8 cellular contexts compared by ENCODE assay signal in genomic region chr12:22709292-22709691, GRCh38.
DNase-seq lines count a peak whose midpoint lies in the region; ATAC-seq and TF ChIP-seq lines count a peak whose summit lies in the region.

No MANE protein-coding gene starts in this region.

- no peaks in the 10 kb centered on the region for H3K4me1 ChIP-seq in testis

- 26 to 32% methylated on average over 5 of the region's 5 CpGs for WGBS in testis, 2 donors

- intact Hi-C loops in testis (cut with DNase I; ENCODE audit: low total_unique reads) (no loop called here), head of caudate nucleus (cut with DNase I) (no loop called here)

- H3K27ac ChIP-seq in testis, result no peak overlapping the region

- no peaks in the 10 kb centered on the region for H3K36me3 ChIP-seq in testis (ENCODE audit: low read depth, missing control alignments)

- peak; percentile 4 for DNase-seq in NCI-H510A treated with DMSO at 0.1 percent for 48 hours (lab: John Stamatoyannopoulos, UW)
- DNase-seq in NCI-H510A (lab: John Stamatoyannopoulos, UW), result no peak
- peak; percentile 42 to 70 for DNase-seq in NCI-H526 (lab: John Stamatoyannopoulos, UW)
- peak; percentile 16 for DNase-seq in fibroblast of gingiva (ENCODE audit: low read depth)
- no peak for DNase-seq in testis
- DNase-seq in head of caudate nucleus, result no peak
- no peak for DNase-seq in activated gamma-delta T cell treated with Interleukin-2 at 50 U/mL for 16 hours

- H3K9me3 ChIP-seq in testis, result no peaks in the 10 kb centered on the region

- TF ChIP-seq POLR2A in testis (IDR thresholded peaks at IDR 0.05), result no peak

- H3K27me3 ChIP-seq in testis, result no peaks in the 10 kb centered on the region

- no peak overlapping the region for H3K4me3 ChIP-seq in testis

- peak; percentile 73 for ATAC-seq in HG02981 (IDR thresholded peaks at IDR 0.05; ENCODE audit: unreplicated experiment)

- peak; percentile 35 to 49 (median 44) for TF ChIP-seq CTCF in testis (IDR thresholded peaks at IDR 0.05)

Comparison
In these comparisons a context has a peak if more than half of its experiments do, and no peak if none do; other contexts are left out.
1. DNase-seq: peak in NCI-H510A treated with DMSO at 0.1 percent for 48 hours (single experiment), NCI-H526 (2 of 2) and fibroblast of gingiva (single experiment); none in NCI-H510A (single experiment), testis (single experiment), head of caudate nucleus (0 of 42) and activated gamma-delta T cell treated with Interleukin-2 at 50 U/mL for 16 hours (single experiment).